In the genomic region with DNA sequence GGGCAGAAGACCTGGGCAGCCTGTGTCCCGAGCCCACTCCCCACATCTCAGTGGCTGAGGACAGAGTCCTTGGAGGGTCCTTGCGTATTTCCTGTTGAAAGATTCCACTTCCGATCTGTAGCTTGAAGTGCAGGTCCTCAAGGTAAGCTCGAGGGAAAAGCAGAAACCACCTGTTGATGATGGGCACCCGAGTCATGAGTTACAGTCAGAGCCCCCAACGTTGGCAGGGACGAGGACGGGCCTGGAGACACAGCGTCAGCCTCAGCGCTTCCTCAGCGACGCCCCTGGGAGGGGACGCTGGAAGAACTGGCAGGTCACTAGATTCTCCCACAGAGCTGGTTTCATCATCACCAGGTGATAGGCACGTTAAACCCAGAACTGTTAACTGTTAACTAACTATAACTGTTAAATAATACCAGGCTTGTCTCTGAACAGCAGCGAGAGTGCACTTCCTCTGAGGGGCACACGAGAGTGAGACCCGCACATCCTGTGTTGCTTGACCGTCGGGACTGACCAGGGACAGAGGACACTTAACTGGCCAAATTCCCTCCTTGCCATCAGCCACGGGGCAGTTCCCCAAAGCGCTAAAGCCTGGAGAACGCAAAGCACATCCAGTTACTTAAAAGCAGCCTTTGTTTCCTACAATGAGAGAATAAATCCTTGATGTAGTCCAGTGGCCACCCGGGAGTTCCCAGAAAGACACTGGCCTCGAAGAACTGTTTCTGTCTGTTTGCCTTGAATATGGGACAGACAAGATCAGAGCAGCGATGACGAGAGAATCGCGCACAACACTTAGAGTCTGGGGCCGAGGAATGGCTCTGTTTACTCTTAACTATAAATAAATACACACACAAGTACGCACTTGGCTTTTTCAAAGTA, we compare ENCODE assay signal across 2 cellular contexts.
A peak's percentile ranks its signal among the peaks of the same experiment; 100 is the strongest.
TF ChIP-seq lines count a peak whose summit lies in the region.

No MANE protein-coding gene starts in this region.

TF ChIP-seq in H1, 55 proteins besides CTCF, POLR2A, EP300 and RAD21:
- TF ChIP-seq NANOG (IDR thresholded peaks at IDR 0.05; ENCODE audit: insufficient read depth, low read depth, low read length, poor library complexity, severe bottlenecking): no peak

TF ChIP-seq in HepG2, 621 proteins besides CTCF, POLR2A, EP300 and RAD21 (continues in another document):
- no peak for TF ChIP-seq ZNF577 (CRISPR knock-in tag; IDR thresholded peaks at IDR 0.05; ENCODE audit: borderline replicate concordance, low read depth)
- TF ChIP-seq, protein P1, sequence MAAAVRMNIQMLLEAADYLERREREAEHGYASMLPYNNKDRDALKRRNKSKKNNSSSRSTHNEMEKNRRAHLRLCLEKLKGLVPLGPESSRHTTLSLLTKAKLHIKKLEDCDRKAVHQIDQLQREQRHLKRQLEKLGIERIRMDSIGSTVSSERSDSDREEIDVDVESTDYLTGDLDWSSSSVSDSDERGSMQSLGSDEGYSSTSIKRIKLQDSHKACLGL (CRISPR knock-in tag; IDR thresholded peaks at IDR 0.05): 0 out of 2 replicates have a peak, but pooled peaks have one; percentile 46
- no peak for TF ChIP-seq ZNF782 (CRISPR knock-in tag; IDR thresholded peaks at IDR 0.05; ENCODE audit: borderline replicate concordance)
- no peak for TF ChIP-seq ZFP41 (CRISPR knock-in tag; IDR thresholded peaks at IDR 0.05; ENCODE audit: borderline replicate concordance)
- TF ChIP-seq, protein P2, sequence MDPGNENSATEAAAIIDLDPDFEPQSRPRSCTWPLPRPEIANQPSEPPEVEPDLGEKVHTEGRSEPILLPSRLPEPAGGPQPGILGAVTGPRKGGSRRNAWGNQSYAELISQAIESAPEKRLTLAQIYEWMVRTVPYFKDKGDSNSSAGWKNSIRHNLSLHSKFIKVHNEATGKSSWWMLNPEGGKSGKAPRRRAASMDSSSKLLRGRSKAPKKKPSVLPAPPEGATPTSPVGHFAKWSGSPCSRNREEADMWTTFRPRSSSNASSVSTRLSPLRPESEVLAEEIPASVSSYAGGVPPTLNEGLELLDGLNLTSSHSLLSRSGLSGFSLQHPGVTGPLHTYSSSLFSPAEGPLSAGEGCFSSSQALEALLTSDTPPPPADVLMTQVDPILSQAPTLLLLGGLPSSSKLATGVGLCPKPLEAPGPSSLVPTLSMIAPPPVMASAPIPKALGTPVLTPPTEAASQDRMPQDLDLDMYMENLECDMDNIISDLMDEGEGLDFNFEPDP (CRISPR knock-in tag; conservative IDR thresholded peaks at IDR 0.05): 0 out of 2 replicates have a peak, but pooled peaks have one; percentile 73
- TF ChIP-seq, protein P3, sequence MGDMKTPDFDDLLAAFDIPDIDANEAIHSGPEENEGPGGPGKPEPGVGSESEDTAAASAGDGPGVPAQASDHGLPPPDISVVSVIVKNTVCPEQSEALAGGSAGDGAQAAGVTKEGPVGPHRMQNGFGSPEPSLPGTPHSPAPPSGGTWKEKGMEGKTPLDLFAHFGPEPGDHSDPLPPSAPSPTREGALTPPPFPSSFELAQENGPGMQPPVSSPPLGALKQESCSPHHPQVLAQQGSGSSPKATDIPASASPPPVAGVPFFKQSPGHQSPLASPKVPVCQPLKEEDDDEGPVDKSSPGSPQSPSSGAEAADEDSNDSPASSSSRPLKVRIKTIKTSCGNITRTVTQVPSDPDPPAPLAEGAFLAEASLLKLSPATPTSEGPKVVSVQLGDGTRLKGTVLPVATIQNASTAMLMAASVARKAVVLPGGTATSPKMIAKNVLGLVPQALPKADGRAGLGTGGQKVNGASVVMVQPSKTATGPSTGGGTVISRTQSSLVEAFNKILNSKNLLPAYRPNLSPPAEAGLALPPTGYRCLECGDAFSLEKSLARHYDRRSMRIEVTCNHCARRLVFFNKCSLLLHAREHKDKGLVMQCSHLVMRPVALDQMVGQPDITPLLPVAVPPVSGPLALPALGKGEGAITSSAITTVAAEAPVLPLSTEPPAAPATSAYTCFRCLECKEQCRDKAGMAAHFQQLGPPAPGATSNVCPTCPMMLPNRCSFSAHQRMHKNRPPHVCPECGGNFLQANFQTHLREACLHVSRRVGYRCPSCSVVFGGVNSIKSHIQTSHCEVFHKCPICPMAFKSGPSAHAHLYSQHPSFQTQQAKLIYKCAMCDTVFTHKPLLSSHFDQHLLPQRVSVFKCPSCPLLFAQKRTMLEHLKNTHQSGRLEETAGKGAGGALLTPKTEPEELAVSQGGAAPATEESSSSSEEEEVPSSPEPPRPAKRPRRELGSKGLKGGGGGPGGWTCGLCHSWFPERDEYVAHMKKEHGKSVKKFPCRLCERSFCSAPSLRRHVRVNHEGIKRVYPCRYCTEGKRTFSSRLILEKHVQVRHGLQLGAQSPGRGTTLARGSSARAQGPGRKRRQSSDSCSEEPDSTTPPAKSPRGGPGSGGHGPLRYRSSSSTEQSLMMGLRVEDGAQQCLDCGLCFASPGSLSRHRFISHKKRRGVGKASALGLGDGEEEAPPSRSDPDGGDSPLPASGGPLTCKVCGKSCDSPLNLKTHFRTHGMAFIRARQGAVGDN (CRISPR knock-in tag; IDR thresholded peaks at IDR 0.05): peak; percentile 34; the same call in 1 of the 2 replicates
- TF ChIP-seq TBX2 (CRISPR knock-in tag; IDR thresholded peaks at IDR 0.05; ENCODE audit: borderline replicate concordance): peak; percentile 38; the same call in 1 of the 2 replicates
- no peak for TF ChIP-seq HOXD1 (CRISPR knock-in tag; IDR thresholded peaks at IDR 0.05)
- TF ChIP-seq ZFP82 (CRISPR knock-in tag; IDR thresholded peaks at IDR 0.05; ENCODE audit: borderline replicate concordance): no peak
- TF ChIP-seq NFYB (CRISPR knock-in tag; IDR thresholded peaks at IDR 0.05): no peak
- TF ChIP-seq, protein P4, sequence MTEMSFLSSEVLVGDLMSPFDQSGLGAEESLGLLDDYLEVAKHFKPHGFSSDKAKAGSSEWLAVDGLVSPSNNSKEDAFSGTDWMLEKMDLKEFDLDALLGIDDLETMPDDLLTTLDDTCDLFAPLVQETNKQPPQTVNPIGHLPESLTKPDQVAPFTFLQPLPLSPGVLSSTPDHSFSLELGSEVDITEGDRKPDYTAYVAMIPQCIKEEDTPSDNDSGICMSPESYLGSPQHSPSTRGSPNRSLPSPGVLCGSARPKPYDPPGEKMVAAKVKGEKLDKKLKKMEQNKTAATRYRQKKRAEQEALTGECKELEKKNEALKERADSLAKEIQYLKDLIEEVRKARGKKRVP (CRISPR knock-in tag; IDR thresholded peaks at IDR 0.05): 0 out of 4 replicates have a peak, but pooled peaks of 1 of the 2 experiments have one; percentile 20
- no peak for TF ChIP-seq ZNF766 (CRISPR knock-in tag; IDR thresholded peaks at IDR 0.05; ENCODE audit: borderline replicate concordance)
- TF ChIP-seq, protein P5, sequence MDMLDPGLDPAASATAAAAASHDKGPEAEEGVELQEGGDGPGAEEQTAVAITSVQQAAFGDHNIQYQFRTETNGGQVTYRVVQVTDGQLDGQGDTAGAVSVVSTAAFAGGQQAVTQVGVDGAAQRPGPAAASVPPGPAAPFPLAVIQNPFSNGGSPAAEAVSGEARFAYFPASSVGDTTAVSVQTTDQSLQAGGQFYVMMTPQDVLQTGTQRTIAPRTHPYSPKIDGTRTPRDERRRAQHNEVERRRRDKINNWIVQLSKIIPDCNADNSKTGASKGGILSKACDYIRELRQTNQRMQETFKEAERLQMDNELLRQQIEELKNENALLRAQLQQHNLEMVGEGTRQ (IDR thresholded peaks at IDR 0.05; ENCODE audit: low read depth, low read length): no peak
- TF ChIP-seq, protein P5 (CRISPR knock-in tag; IDR thresholded peaks at IDR 0.05; ENCODE audit: borderline replicate concordance): no peak
- TF ChIP-seq ZNF556 (CRISPR knock-in tag; IDR thresholded peaks at IDR 0.05; ENCODE audit: borderline replicate concordance): no peak
- peak; percentile 31; the same call in 1 of the 2 replicates for TF ChIP-seq ZNF652 (CRISPR knock-in tag; IDR thresholded peaks at IDR 0.05; ENCODE audit: borderline replicate concordance, low read depth)
- TF ChIP-seq TP53 (CRISPR knock-in tag; conservative IDR thresholded peaks at IDR 0.05): no peak
- no peak for TF ChIP-seq ZSCAN30 (CRISPR knock-in tag; IDR thresholded peaks at IDR 0.05)
- TF ChIP-seq, protein P6, sequence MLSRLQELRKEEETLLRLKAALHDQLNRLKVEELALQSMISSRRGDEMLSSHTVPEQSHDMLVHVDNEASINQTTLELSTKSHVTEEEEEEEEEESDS (CRISPR knock-in tag; IDR thresholded peaks at IDR 0.05; ENCODE audit: borderline replicate concordance): no peak
- TF ChIP-seq, protein P7, sequence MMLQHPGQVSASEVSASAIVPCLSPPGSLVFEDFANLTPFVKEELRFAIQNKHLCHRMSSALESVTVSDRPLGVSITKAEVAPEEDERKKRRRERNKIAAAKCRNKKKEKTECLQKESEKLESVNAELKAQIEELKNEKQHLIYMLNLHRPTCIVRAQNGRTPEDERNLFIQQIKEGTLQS (CRISPR knock-in tag; IDR thresholded peaks at IDR 0.05): 0 out of 2 replicates have a peak, but pooled peaks have one; percentile 47
- TF ChIP-seq, protein P8, sequence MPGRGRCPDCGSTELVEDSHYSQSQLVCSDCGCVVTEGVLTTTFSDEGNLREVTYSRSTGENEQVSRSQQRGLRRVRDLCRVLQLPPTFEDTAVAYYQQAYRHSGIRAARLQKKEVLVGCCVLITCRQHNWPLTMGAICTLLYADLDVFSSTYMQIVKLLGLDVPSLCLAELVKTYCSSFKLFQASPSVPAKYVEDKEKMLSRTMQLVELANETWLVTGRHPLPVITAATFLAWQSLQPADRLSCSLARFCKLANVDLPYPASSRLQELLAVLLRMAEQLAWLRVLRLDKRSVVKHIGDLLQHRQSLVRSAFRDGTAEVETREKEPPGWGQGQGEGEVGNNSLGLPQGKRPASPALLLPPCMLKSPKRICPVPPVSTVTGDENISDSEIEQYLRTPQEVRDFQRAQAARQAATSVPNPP (CRISPR knock-in tag; IDR thresholded peaks at IDR 0.05): no peak
- TF ChIP-seq NCOA1 (CRISPR knock-in tag; IDR thresholded peaks at IDR 0.05): no peak
- TF ChIP-seq ZNF260 (CRISPR knock-in tag; IDR thresholded peaks at IDR 0.05; ENCODE audit: borderline replicate concordance, low read depth): no peak
- TF ChIP-seq, protein P9, sequence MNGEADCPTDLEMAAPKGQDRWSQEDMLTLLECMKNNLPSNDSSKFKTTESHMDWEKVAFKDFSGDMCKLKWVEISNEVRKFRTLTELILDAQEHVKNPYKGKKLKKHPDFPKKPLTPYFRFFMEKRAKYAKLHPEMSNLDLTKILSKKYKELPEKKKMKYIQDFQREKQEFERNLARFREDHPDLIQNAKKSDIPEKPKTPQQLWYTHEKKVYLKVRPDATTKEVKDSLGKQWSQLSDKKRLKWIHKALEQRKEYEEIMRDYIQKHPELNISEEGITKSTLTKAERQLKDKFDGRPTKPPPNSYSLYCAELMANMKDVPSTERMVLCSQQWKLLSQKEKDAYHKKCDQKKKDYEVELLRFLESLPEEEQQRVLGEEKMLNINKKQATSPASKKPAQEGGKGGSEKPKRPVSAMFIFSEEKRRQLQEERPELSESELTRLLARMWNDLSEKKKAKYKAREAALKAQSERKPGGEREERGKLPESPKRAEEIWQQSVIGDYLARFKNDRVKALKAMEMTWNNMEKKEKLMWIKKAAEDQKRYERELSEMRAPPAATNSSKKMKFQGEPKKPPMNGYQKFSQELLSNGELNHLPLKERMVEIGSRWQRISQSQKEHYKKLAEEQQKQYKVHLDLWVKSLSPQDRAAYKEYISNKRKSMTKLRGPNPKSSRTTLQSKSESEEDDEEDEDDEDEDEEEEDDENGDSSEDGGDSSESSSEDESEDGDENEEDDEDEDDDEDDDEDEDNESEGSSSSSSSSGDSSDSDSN (CRISPR knock-in tag; IDR thresholded peaks at IDR 0.05): 0 out of 2 replicates have a peak, but pooled peaks have one; percentile 44
- TF ChIP-seq EEA1 (CRISPR knock-in tag; IDR thresholded peaks at IDR 0.05; ENCODE audit: borderline replicate concordance): no peak
- TF ChIP-seq, protein P10, sequence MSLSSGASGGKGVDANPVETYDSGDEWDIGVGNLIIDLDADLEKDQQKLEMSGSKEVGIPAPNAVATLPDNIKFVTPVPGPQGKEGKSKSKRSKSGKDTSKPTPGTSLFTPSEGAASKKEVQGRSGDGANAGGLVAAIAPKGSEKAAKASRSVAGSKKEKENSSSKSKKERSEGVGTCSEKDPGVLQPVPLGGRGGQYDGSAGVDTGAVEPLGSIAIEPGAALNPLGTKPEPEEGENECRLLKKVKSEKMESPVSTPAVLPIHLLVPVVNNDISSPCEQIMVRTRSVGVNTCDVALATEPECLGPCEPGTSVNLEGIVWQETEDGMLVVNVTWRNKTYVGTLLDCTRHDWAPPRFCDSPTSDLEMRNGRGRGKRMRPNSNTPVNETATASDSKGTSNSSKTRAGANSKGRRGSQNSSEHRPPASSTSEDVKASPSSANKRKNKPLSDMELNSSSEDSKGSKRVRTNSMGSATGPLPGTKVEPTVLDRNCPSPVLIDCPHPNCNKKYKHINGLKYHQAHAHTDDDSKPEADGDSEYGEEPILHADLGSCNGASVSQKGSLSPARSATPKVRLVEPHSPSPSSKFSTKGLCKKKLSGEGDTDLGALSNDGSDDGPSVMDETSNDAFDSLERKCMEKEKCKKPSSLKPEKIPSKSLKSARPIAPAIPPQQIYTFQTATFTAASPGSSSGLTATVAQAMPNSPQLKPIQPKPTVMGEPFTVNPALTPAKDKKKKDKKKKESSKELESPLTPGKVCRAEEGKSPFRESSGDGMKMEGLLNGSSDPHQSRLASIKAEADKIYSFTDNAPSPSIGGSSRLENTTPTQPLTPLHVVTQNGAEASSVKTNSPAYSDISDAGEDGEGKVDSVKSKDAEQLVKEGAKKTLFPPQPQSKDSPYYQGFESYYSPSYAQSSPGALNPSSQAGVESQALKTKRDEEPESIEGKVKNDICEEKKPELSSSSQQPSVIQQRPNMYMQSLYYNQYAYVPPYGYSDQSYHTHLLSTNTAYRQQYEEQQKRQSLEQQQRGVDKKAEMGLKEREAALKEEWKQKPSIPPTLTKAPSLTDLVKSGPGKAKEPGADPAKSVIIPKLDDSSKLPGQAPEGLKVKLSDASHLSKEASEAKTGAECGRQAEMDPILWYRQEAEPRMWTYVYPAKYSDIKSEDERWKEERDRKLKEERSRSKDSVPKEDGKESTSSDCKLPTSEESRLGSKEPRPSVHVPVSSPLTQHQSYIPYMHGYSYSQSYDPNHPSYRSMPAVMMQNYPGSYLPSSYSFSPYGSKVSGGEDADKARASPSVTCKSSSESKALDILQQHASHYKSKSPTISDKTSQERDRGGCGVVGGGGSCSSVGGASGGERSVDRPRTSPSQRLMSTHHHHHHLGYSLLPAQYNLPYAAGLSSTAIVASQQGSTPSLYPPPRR (CRISPR knock-in tag; IDR thresholded peaks at IDR 0.05; ENCODE audit: borderline replicate concordance): no peak
- TF ChIP-seq ZNF598 (CRISPR knock-in tag; IDR thresholded peaks at IDR 0.05; ENCODE audit: borderline replicate concordance): 0 out of 2 replicates have a peak, but pooled peaks have one; percentile 34
- 0 out of 2 replicates have a peak, but pooled peaks have one; percentile 62 for TF ChIP-seq ZNF83 (CRISPR knock-in tag; IDR thresholded peaks at IDR 0.05; ENCODE audit: borderline replicate concordance)
- TF ChIP-seq HOXA3 (CRISPR knock-in tag; IDR thresholded peaks at IDR 0.05): peak; percentile 42
- no peak for TF ChIP-seq ZNF354B (CRISPR knock-in tag; IDR thresholded peaks at IDR 0.05)
- TF ChIP-seq FOXC1 (CRISPR knock-in tag; IDR thresholded peaks at IDR 0.05; ENCODE audit: borderline replicate concordance): 0 out of 2 replicates have a peak, but pooled peaks have one; percentile 29
- peak; percentile 23; the same call in 1 of the 2 replicates for TF ChIP-seq GATAD2A (CRISPR knock-in tag; IDR thresholded peaks at IDR 0.05)
- TF ChIP-seq REPIN1 (CRISPR knock-in tag; IDR thresholded peaks at IDR 0.05; ENCODE audit: borderline replicate concordance, low read depth): no peak
